ENCODE assay signal across 6 cellular contexts in the genomic region with DNA sequence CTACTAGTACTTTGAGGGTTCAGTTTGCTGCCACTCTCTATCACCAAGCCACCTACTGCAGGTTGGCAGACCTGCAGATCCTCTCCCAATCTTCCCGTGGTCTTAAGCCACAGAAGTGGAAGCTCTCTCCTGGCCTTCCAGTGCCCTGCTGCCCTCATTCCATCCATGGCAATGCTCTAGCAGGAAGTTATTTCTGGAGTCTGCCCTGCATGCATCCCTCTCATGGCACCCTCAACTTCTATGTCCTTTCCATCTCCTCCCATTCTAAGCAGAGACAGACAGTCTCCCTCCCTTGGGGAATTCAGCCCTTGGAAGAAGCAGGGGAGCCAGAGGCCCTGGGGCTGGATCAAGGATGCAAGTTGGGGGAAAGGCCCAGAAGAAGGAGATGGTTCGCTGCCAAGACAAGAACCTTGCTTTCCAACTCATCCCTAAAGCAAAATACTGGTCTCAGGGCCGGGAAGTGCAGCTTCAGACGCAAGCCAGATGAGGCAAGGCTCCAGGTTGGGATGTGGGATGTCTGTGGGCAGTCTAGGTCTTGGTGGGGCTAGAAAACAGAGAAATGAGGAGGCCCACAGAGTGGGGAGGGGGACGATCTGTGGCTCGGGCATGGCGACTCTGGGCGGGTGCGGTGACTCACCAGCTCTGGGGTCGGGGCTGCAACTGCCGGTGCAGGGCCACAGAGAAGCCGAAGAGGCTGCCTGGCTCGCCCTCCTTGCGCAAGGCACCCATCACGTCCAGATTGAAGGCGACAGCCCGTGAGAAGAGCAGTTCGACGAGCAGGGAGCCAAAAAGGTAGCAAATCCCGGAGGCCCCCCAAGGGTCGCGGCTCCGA. TPM values are rescaled to one million over a fixed set of nuclear protein-coding genes. Genes with fewer than 3 reads are reported as not detected.
DNase-seq lines count a peak whose midpoint lies in the region; ATAC-seq and TF ChIP-seq lines count a peak whose summit lies in the region.

No MANE protein-coding gene starts in this region.

- intact Hi-C loops in mammary epithelial cell (cut with micrococcal nuclease) = loop anchor here (5.0 kb wide), 1 partner anchor 290 kb away; no protein-coding TSS in a partner anchor

- H2BK12ac ChIP-seq in neuronal stem cell (ENCODE audit: low read length) = no peak overlapping the region

- no peak overlapping the region for H2AK5ac ChIP-seq in neuronal stem cell (ENCODE audit: low read depth, low read length)

- no peaks in the 10 kb centered on the region for H4K20me1 ChIP-seq in mammary epithelial cell (ENCODE audit: insufficient read depth, low read length)

- dilution Hi-C loops in mammary epithelial cell (cut with HindIII; ENCODE audit: low sequenced_read_pairs) = no loop called here

- H3K4ac ChIP-seq in neuronal stem cell (ENCODE audit: low read length) = no peak overlapping the region

- no peak overlapping the region for H4K8ac ChIP-seq in neuronal stem cell (ENCODE audit: low read depth, low read length)

- no peak overlapping the region for H3K9ac ChIP-seq in mammary epithelial cell (ENCODE audit: insufficient read depth, low read length)
- H3K9ac ChIP-seq in neuronal stem cell (ENCODE audit: low read depth, low read length, poor library complexity) = peak overlapping the region; percentile 97

- DNase-seq in mammary epithelial cell (no peak), neuronal stem cell (ENCODE audit: low spot score) (no peak)
- DNase-seq in activated CD8-positive, alpha-beta memory T cell treated with anti-CD3 and anti-CD28 coated beads for 24 hours = no peak

- ATAC-seq in HG02884 (IDR thresholded peaks at IDR 0.05; ENCODE audit: unreplicated experiment) = no peak
- no peak for ATAC-seq in HG02970 (IDR thresholded peaks at IDR 0.05; ENCODE audit: low FRiP score, unreplicated experiment)

- H3K4me1 ChIP-seq in mammary epithelial cell (ENCODE audit: insufficient read depth, low read length) = no peaks in the 10 kb centered on the region
- peaks cover 15 to 24% of the 10 kb centered on the region in 2 donors for H3K4me1 ChIP-seq in neuronal stem cell (ENCODE audit: control insufficient read depth in 2 of 2, insufficient read depth in 1 of 2, low read depth in 1 of 2, low read length in 2 of 2)

- no TSS peak for BruUV-seq in mammary epithelial cell (replicated peaks; lab: Mats Ljungman, UMichigan)

- H3K4me1 Mint-ChIP-seq in IgD-negative memory B cell = peaks cover 0 to 18% (median 12%) of the 10 kb centered on the region in 3 donors

- H3K18ac ChIP-seq in neuronal stem cell (ENCODE audit: low read length) = peak overlapping the region; percentile 96

- no peaks in the 10 kb centered on the region for H3K9me3 ChIP-seq in mammary epithelial cell (replicated peaks; ENCODE audit: insufficient read depth, low read length)
- no peaks in the 10 kb centered on the region for H3K9me3 ChIP-seq in neuronal stem cell (replicated peaks in 1 of 2; ENCODE audit: control insufficient read depth in 2 of 2, insufficient read depth in 1 of 2, low read depth in 1 of 2, low read length in 2 of 2)

- no peak overlapping the region for H4K91ac ChIP-seq in neuronal stem cell (ENCODE audit: low read depth, low read length, poor library complexity)

- H3K36me3 ChIP-seq in mammary epithelial cell (ENCODE audit: insufficient read depth, low read length) = no peaks in the 10 kb centered on the region
- H3K36me3 ChIP-seq in neuronal stem cell (replicated peaks in 1 of 2; ENCODE audit: control insufficient read depth in 2 of 2, insufficient read depth in 2 of 2, low read length in 2 of 2) = peaks cover 0 to 4% of the 10 kb centered on the region in 2 donors

- peaks cover 13% of the 10 kb centered on the region for H3K27me3 Mint-ChIP-seq in IgD-negative memory B cell

- no peaks in the 10 kb centered on the region for H3K36me3 Mint-ChIP-seq in IgD-negative memory B cell

- H3K27ac ChIP-seq in mammary epithelial cell (ENCODE audit: insufficient read depth, low read depth, low read length) (no peak overlapping the region), neuronal stem cell (replicated peaks; ENCODE audit: low read length) (no peak overlapping the region)

- H3K4me3 ChIP-seq in mammary epithelial cell (replicated peaks in 1 of 3; ENCODE audit: insufficient read depth in 1 of 3, low read depth in 2 of 3, low read length in 3 of 3) (peak overlapping the region in 2 of 3 experiments; percentile 33), neuronal stem cell (ENCODE audit: low read length in 2 of 2) (peak overlapping the region; percentile 76 to 92)

- H2AFZ ChIP-seq in mammary epithelial cell (ENCODE audit: low read depth, low read length) (peak overlapping the region; percentile 32), neuronal stem cell (ENCODE audit: low read length) (peak overlapping the region; percentile 92)

- peaks cover 4% of the 10 kb centered on the region for H3K79me1 ChIP-seq in neuronal stem cell (ENCODE audit: low read depth, low read length)

- H3K14ac ChIP-seq in neuronal stem cell (ENCODE audit: low read length) = no peak overlapping the region

- H3K9me3 Mint-ChIP-seq in IgD-negative memory B cell = no peaks in the 10 kb centered on the region

- H2BK5ac ChIP-seq in neuronal stem cell (ENCODE audit: low read length) = no peak overlapping the region

- H2BK15ac ChIP-seq in neuronal stem cell (ENCODE audit: low read length) = no peak overlapping the region

- no peak for TF ChIP-seq CTCF in mammary epithelial cell (conservative IDR thresholded peaks at IDR 0.05 in 1 of 2, IDR thresholded peaks at IDR 0.05 in 1 of 2; ENCODE audit: extremely low read depth in 1 of 2, insufficient read depth in 1 of 2, low read depth in 1 of 2, low read length in 2 of 2)

- WGBS in mammary epithelial cell (ENCODE audit: low coverage, missing lambda C conversion rate) = 10% methylated on average over 12 of the region's 23 CpGs
- no CpG with 5 or more reads among the region's 23 CpGs for WGBS in neuronal stem cell (ENCODE audit: extremely low coverage in 2 of 2, insufficient read length in 2 of 2, insufficient replicate concordance in 1 of 2), 2 donors

- peaks cover 10% of the 10 kb centered on the region for H3K27me3 ChIP-seq in mammary epithelial cell (ENCODE audit: insufficient read depth, low read length)
- H3K27me3 ChIP-seq in neuronal stem cell (ENCODE audit: control insufficient read depth in 3 of 3, insufficient read depth in 3 of 3, low read depth in 1 of 3, low read length in 3 of 3) = peaks cover 0 to 30% (median 0%) of the 10 kb centered on the region in 3 experiments

- H3K23ac ChIP-seq in neuronal stem cell (ENCODE audit: low read depth, low read length, poor library complexity) = peak overlapping the region; percentile 59

- H2BK120ac ChIP-seq in neuronal stem cell (ENCODE audit: low read depth, low read length) = peak overlapping the region; percentile 10

- CTCF ChIA-PET in mammary epithelial cell (lab: Charles Lee; ENCODE audit: low non-redundant PET) = no interaction called here

- no peak overlapping the region for H3K27ac Mint-ChIP-seq in IgD-negative memory B cell

- in situ Hi-C loops in mammary epithelial cell (cut with MboI; ENCODE audit: low sequenced_read_pairs in 2 of 2) = no loop called here

- H3K4me2 ChIP-seq in mammary epithelial cell (ENCODE audit: insufficient read depth, low read depth, low read length) (peak overlapping the region; percentile 87), neuronal stem cell (ENCODE audit: insufficient read depth, low read length, poor library complexity, severe bottlenecking) (peak overlapping the region; percentile 74)

- H3K79me2 ChIP-seq in mammary epithelial cell (ENCODE audit: insufficient read depth, low read length) = no peaks in the 10 kb centered on the region

- H3K4me3 Mint-ChIP-seq in IgD-negative memory B cell = peak overlapping the region; percentile 55 to 86 (median 84)

RNA-seq across cellular contexts. Expression of a gene that starts 0.6 kb away (rescaled TPM):
- polyA plus RNA-seq in IgD-negative memory B cell (0.13 TPM), mammary epithelial cell (0.28 TPM)
- 1 to 10 TPM in 1 of 2 donors, under 1 TPM in 1; 0.33 to 2.1 TPM for total RNA-seq in mammary epithelial cell
- polyA minus RNA-seq in mammary epithelial cell = not detected
- polyA plus RNA-seq in neuronal stem cell (2013, experiment 1 of 2) = 59.4 TPM
- 56.0 TPM for polyA plus RNA-seq in neuronal stem cell (2013, experiment 2 of 2)

RNA-seq across cellular contexts. Expression of a gene that starts 8.8 kb away (rescaled TPM):
- polyA plus RNA-seq in IgD-negative memory B cell (174 TPM), mammary epithelial cell (123 TPM)
- 10 to 100 TPM; 29.7 to 71.0 TPM for total RNA-seq in mammary epithelial cell
- 42.0 TPM for polyA minus RNA-seq in mammary epithelial cell
- 97.5 TPM for polyA plus RNA-seq in neuronal stem cell (2013, experiment 1 of 2)
- 97.1 TPM for polyA plus RNA-seq in neuronal stem cell (2013, experiment 2 of 2)

RNA-seq across cellular contexts. Expression of a gene that starts 13.1 kb away (rescaled TPM):
- polyA plus RNA-seq in IgD-negative memory B cell = 2.2 TPM
- total RNA-seq in mammary epithelial cell = 1 to 10 TPM; 2.5 to 4.4 TPM
- 2.1 TPM for polyA plus RNA-seq in mammary epithelial cell
- polyA minus RNA-seq in mammary epithelial cell = 3.1 TPM
- 7.0 TPM for polyA plus RNA-seq in neuronal stem cell (2013, experiment 1 of 2)
- polyA plus RNA-seq in neuronal stem cell (2013, experiment 2 of 2) = 6.2 TPM

RNA-seq across cellular contexts. Expression of a gene that starts 21.8 kb away (rescaled TPM):
- polyA plus RNA-seq in IgD-negative memory B cell (171 TPM), mammary epithelial cell (822 TPM)
- total RNA-seq in mammary epithelial cell = 100 to 1,000 TPM; 552 to 814 TPM
- polyA minus RNA-seq in mammary epithelial cell = 467 TPM
- polyA plus RNA-seq in neuronal stem cell (2013, experiment 1 of 2) = 879 TPM
- 873 TPM for polyA plus RNA-seq in neuronal stem cell (2013, experiment 2 of 2)

RNA-seq across cellular contexts. Expression of a gene that starts 35.9 kb away (rescaled TPM):
- polyA plus RNA-seq in IgD-negative memory B cell (1.1 TPM), mammary epithelial cell (8.1 TPM)
- total RNA-seq in mammary epithelial cell = 10 to 100 TPM in 1 of 2 donors, 1 to 10 TPM in 1; 2.2 to 11.1 TPM
- polyA minus RNA-seq in mammary epithelial cell = 7.4 TPM
- polyA plus RNA-seq in neuronal stem cell (2013, experiment 1 of 2) = 26.1 TPM
- 26.4 TPM for polyA plus RNA-seq in neuronal stem cell (2013, experiment 2 of 2)
